Comparison of ENCODE assay signal across 8 cellular contexts in the genomic region with DNA sequence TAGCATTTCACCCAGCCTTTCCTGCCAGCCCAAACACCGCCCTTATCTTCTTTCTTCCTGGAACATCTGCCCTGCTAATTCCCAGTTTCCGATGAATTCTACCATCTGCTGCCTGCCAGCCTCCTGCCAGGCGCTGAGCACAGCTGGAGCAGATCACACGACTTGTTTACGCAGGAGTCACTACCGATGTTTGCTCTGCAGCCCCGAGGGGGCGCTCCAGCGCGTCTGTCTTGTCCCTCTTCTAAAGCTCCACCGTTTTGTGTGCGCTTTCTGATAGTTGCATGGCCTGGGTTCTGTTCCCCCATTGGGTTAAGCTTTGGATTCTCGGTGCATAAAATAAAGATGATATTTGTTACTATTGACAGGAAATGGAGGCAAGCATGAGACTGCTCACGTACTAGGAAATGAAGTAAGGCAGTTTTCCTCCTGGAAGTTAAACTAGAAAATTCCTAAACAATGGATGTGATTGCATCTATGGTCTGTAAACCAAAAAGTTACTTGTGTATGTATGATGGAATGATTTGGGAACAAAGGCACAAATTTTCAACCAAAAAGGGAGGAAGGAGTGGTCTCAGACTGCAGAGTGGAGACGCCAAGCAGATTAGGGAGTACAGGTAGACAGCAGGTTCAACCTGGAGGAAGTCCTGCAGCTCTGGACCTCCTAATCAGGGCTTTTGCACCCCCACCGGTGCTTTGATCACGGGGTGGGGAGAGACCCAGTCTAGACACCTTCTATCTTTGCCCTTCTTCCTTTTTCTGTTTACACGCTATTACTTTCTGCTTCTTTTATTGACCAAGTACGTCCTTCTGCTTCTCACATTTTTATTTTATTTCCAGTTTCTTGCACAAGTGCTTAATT. TPM values are rescaled to one million over a fixed set of nuclear protein-coding genes. Genes with fewer than 3 reads are reported as not detected.
DNase-seq lines count a peak whose midpoint lies in the region; ATAC-seq and TF ChIP-seq lines count a peak whose summit lies in the region.

No MANE protein-coding gene starts in this region.

- no peak overlapping the region for H3K4me3 ChIP-seq in Loucy (ENCODE audit: low read length, poor library complexity, severe bottlenecking)

- ATAC-seq in GM21528 (IDR thresholded peaks at IDR 0.05; ENCODE audit: low FRiP score, unreplicated experiment) (peak; percentile 52), omental fat pad (ENCODE audit: low FRiP score) (peak; percentile 65)

- peaks cover 6% of the 10 kb centered on the region for H3K27me3 ChIP-seq in Loucy (ENCODE audit: insufficient read depth, low read length, poor library complexity, severe bottlenecking)

- no peaks in the 10 kb centered on the region for H3K36me3 ChIP-seq in Loucy (ENCODE audit: insufficient read depth, low read length)

- H2AFZ ChIP-seq in Loucy (ENCODE audit: low read length) = peak overlapping the region; percentile 50

- H3K4me1 ChIP-seq in Loucy (ENCODE audit: insufficient read depth, low read length, poor library complexity, severe bottlenecking) = peaks cover 20% of the 10 kb centered on the region

- peak overlapping the region; percentile 88 for H3K27ac ChIP-seq in substantia nigra (ENCODE audit: low read depth, low read length, poor library complexity, severe bottlenecking)

- H3K9me2 ChIP-seq in Loucy (replicated peaks; ENCODE audit: low read depth, low read length) = no peaks in the 10 kb centered on the region

- DNase-seq in COLO829 (ENCODE audit: low spot score) (peak; percentile 56), SIG-M5 treated with dmso at 0.1 percent for 504 hours (lab: John Stamatoyannopoulos, UW; ENCODE audit: unreplicated experiment) (peak; percentile 86), germinal center (ENCODE audit: low spot score) (peak; percentile 78), omental fat pad (ENCODE audit: low spot score) (peak; percentile 54), substantia nigra (lab: John Stamatoyannopoulos, UW) (peak; percentile 20 to 93 (median 81))
- peak; percentile 88 for DNase-seq in activated naive CD4-positive, alpha-beta T cell treated with Interleukin-2 at 50 U/mL for 16 hours

- H3F3A ChIP-seq in Loucy (ENCODE audit: low read depth) = no peaks in the 10 kb centered on the region

- peaks cover 27% of the 10 kb centered on the region for H3K79me2 ChIP-seq in Loucy (ENCODE audit: insufficient read depth, low read length)

- H3K4me2 ChIP-seq in Loucy (ENCODE audit: low read depth, low read length, poor library complexity, severe bottlenecking) = peak overlapping the region; percentile 3

- H3K9me3 ChIP-seq in Loucy (ENCODE audit: insufficient read depth, low read depth, low read length) = no peaks in the 10 kb centered on the region

- TF ChIP-seq CTCF in Loucy (conservative IDR thresholded peaks at IDR 0.05; ENCODE audit: low read length) (peak; percentile 98), omental fat pad (IDR thresholded peaks at IDR 0.05) (peak in 1 of 3 donors; percentile 39)

- H3K9ac ChIP-seq in Loucy (ENCODE audit: low read depth, low read length, poor library complexity, severe bottlenecking) = no peak overlapping the region

- peaks cover 25% of the 10 kb centered on the region for H4K20me1 ChIP-seq in Loucy (ENCODE audit: insufficient read depth, low read length, poor library complexity, severe bottlenecking)

RNA-seq across cellular contexts. Expression of a gene that starts 2.2 kb away (rescaled TPM):
- total RNA-seq in omental fat pad = 10 to 100 TPM; 58.2 to 97.9 (median 80.0) TPM

RNA-seq across cellular contexts. Expression of a gene that starts 24.4 kb away (rescaled TPM):
- total RNA-seq in omental fat pad = 10 to 100 TPM in 1 of 4 donors, 1 to 10 TPM in 2, under 1 TPM in 1; 0.69 to 25.0 (median 7.1) TPM
